ENCODE assay signal across 8 cellular contexts in the genomic region with DNA sequence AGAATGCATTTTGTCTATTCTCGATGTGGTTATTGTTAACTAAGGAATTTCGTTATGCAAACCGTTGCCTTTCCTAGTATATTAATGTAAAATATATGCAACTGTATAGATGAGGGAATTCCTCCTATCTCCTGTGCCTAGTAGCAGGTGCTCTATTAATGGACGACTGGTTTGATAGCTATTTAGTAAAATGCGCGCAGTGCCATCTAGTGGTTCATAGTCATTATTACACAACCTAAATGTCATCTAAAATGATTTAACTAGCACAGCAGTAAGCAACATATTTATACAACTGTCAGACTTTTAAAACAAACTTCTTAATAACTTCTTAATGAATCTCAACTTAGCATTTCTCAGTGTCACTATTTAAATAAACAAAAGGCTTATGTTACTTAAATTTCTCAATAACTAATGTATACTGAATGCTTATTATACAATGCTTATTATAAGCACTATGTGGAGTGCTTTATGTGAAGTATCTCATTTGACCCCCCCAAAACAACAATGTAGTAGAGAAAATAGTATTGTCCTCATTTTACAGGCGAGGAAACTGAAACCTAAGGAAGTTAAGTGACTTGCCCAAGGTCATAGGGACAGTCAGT.
DNase-seq lines count a peak whose midpoint lies in the region; ATAC-seq, FAIRE-seq and TF ChIP-seq lines count a peak whose summit lies in the region.

No MANE protein-coding gene starts in this region.

- H3K4me3 Mint-ChIP-seq in mesothelial cell of epicardium: no peak overlapping the region

- H2AK5ac ChIP-seq in H1 (ENCODE audit: low read depth, low read length): no peak overlapping the region

- peaks cover 3 to 6% of the 10 kb centered on the region in 2 experiments; a peak in 1 of 4 replicates for H3K9me3 ChIP-seq in H1 (ENCODE audit: insufficient read depth in 2 of 2, low read depth in 1 of 2, low read length in 1 of 2)
- H3K9me3 ChIP-seq in vagina: no peaks in the 10 kb centered on the region

- WGBS in H1 (ENCODE audit: extremely low coverage in 1 of 2, insufficient coverage in 1 of 2, insufficient read length in 1 of 2, insufficient replicate concordance in 2 of 2, low coverage in 1 of 2, low lambda C conversion rate in 2 of 2, missing lambda C conversion rate in 1 of 2), 2 experiments: 11% methylated on average over 7 of the region's 7 CpGs; no CpG with 5 or more reads in 1 of the 2 experiments

- CTCF ChIA-PET in H1 (lab: Charles Lee; ENCODE audit: partially characterized antibody): interaction anchor here (0.6 to 9.2 kb wide), 19 partner anchors 10 to 954 kb away, joined by 3 to 75 read pairs (median 3); no protein-coding TSS in a partner anchor

- no peak overlapping the region for H3K9ac ChIP-seq in H1 (replicated peaks in 1 of 4; ENCODE audit: extremely low read depth in 1 of 4, low read depth in 3 of 4, low read length in 3 of 4)

- no peaks in the 10 kb centered on the region for H3K27me3 Mint-ChIP-seq in mesothelial cell of epicardium (ENCODE audit: low read depth)

- DNase-seq in AG08396 (ENCODE audit: low spot score) (peak; percentile 30), GM13976 (ENCODE audit: low spot score) (peak; percentile 59), NCI-H1436 treated with DMSO at 0.1 percent for 48 hours (lab: John Stamatoyannopoulos, UW) (peak; percentile 46), SKM-1 (lab: John Stamatoyannopoulos, UW; ENCODE audit: unreplicated experiment) (peak; percentile 70), H1 (ENCODE audit: low read depth in 1 of 2, low spot score in 2 of 2) (no peak), mesothelial cell of epicardium (ENCODE audit: low spot score in 2 of 2, unreplicated experiment in 2 of 2) (peak in 1 of 2 experiments; percentile 40), vagina (ENCODE audit: extremely low spot score in 2 of 2) (no peak)

- FAIRE-seq in H1 (lab: Jason Lieb, UNC): peak; percentile 66

- H3K36me3 ChIP-seq in H1 (ENCODE audit: control insufficient read depth in 2 of 4, insufficient read depth in 4 of 4, low read length in 3 of 4): no peaks in the 10 kb centered on the region; a peak in 2 of 8 replicates
- no peaks in the 10 kb centered on the region for H3K36me3 ChIP-seq in vagina

- TF ChIP-seq POLR2A in H1 (IDR thresholded peaks at IDR 0.05; ENCODE audit: control extremely low read depth in 1 of 2, low read depth in 2 of 2, low read length in 2 of 2) (no peak), vagina (IDR thresholded peaks at IDR 0.05) (no peak)

- H4K20me1 ChIP-seq in H1 (replicated peaks in 1 of 2; ENCODE audit: control insufficient read depth in 1 of 2, insufficient read depth in 2 of 2, low read length in 2 of 2): no peaks in the 10 kb centered on the region

- H3K4me3 ChIP-seq in H1 (ENCODE audit: extremely low read depth in 1 of 4, insufficient read depth in 2 of 4, low read depth in 3 of 4, low read length in 4 of 4) (no peak overlapping the region), vagina (no peak overlapping the region)

- H2BK120ac ChIP-seq in H1 (replicated peaks; ENCODE audit: low read depth, low read length): no peak overlapping the region

- H2BK12ac ChIP-seq in H1 (ENCODE audit: low read depth, low read length): no peak overlapping the region

- H3K23me2 ChIP-seq in H1 (ENCODE audit: low read depth, low read length): no peaks in the 10 kb centered on the region

- H2BK15ac ChIP-seq in H1 (ENCODE audit: low read length): no peak overlapping the region

- H3K4me2 ChIP-seq in H1 (ENCODE audit: insufficient read depth in 1 of 2, low read depth in 2 of 2, low read length in 2 of 2): no peak overlapping the region

- no peak overlapping the region for H3K14ac ChIP-seq in H1 (ENCODE audit: insufficient read length)

- no peak overlapping the region for H3K23ac ChIP-seq in H1 (ENCODE audit: insufficient read length)

- peak; percentile 86 to 88 for TF ChIP-seq RAD21 in H1 (IDR thresholded peaks at IDR 0.05 in 1 of 2, conservative IDR thresholded peaks at IDR 0.05 in 1 of 2; ENCODE audit: low read depth in 2 of 2, low read length in 2 of 2)

- H3K36me3 Mint-ChIP-seq in mesothelial cell of epicardium: peaks cover 4% of the 10 kb centered on the region

- POLR2A ChIA-PET in H1 (lab: Charles Lee; ENCODE audit: partially characterized antibody): interaction anchor here (1.5 kb wide), 1 partner anchor 128 kb away, joined by 5 read pairs; no protein-coding TSS in a partner anchor

- no peaks in the 10 kb centered on the region for H3K79me1 ChIP-seq in H1 (ENCODE audit: low read depth, low read length)

- H3K4me1 ChIP-seq in H1 (replicated peaks in 1 of 4; ENCODE audit: control insufficient read depth in 3 of 4, insufficient read depth in 4 of 4, low read length in 3 of 4): no peaks in the 10 kb centered on the region; a peak in 1 of 7 replicates
- H3K4me1 ChIP-seq in vagina: no peaks in the 10 kb centered on the region

- H3K18ac ChIP-seq in H1 (ENCODE audit: extremely low read depth, low read length): no peak overlapping the region

- no peak overlapping the region for H3K4ac ChIP-seq in H1 (replicated peaks; ENCODE audit: insufficient read length, low read depth, low read length)

- H3K9me3 Mint-ChIP-seq in mesothelial cell of epicardium: peaks cover 8% of the 10 kb centered on the region

- ATAC-seq in HG02763 (IDR thresholded peaks at IDR 0.05; ENCODE audit: unreplicated experiment): peak; percentile 76

- peaks cover 0 to 1% (median 0%) of the 10 kb centered on the region in 4 experiments; a peak in 1 of 7 replicates for H3K27me3 ChIP-seq in H1 (replicated peaks in 1 of 4; ENCODE audit: control insufficient read depth in 3 of 4, extremely low read depth in 1 of 4, insufficient read depth in 3 of 4, low read length in 3 of 4)
- no peaks in the 10 kb centered on the region for H3K27me3 ChIP-seq in vagina

- TF ChIP-seq EP300 in H1 (IDR thresholded peaks at IDR 0.05; ENCODE audit: borderline replicate concordance in 1 of 2, low read depth in 2 of 2, low read length in 2 of 2): no peak

- no peaks in the 10 kb centered on the region for H3K79me2 ChIP-seq in H1 (ENCODE audit: control insufficient read depth in 1 of 2, insufficient read depth in 2 of 2, low read length in 2 of 2)

- no peak overlapping the region for H2AFZ ChIP-seq in H1 (ENCODE audit: low read length)

- no peak overlapping the region for H3K27ac ChIP-seq in H1 (ENCODE audit: low read depth, low read length)
- no peak overlapping the region for H3K27ac ChIP-seq in vagina

- H3K27ac Mint-ChIP-seq in mesothelial cell of epicardium: no peak overlapping the region

- in situ Hi-C loops in GM13976 (cut with MboI; ENCODE audit: low sequenced_read_pairs, unreplicated experiment): loop anchor here (25.0 kb wide), 2 partner anchors 676 to 951 kb away; no protein-coding TSS in a partner anchor

- TF ChIP-seq CTCF in GM13976 (IDR thresholded peaks at IDR 0.05; ENCODE audit: borderline replicate concordance, control extremely low read depth, extremely low read depth, insufficient read depth, missing control alignments) (peak; percentile 55), H1 (IDR thresholded peaks at IDR 0.05; ENCODE audit: control extremely low read depth in 1 of 3, insufficient read depth in 1 of 3, low read depth in 1 of 3, low read length in 3 of 3) (peak in 2 of 3 experiments; percentile 67; a peak in 3 of 4 replicates), mesothelial cell of epicardium (IDR thresholded peaks at IDR 0.05; ENCODE audit: unreplicated experiment) (peak; percentile 88), vagina (IDR thresholded peaks at IDR 0.05) (peak; percentile 33 to 75 (median 51))

- H2BK20ac ChIP-seq in H1 (ENCODE audit: low read length): no peak overlapping the region

- no peak overlapping the region for H4K5ac ChIP-seq in H1 (ENCODE audit: insufficient read length, low read depth, low read length)

- intact Hi-C loops in vagina (cut with DNase I): loop anchor here (10.0 kb wide), 1 partner anchor 113 kb away; no protein-coding TSS in a partner anchor

- H4K8ac ChIP-seq in H1 (ENCODE audit: extremely low read depth, insufficient read depth, low read length): no peak overlapping the region

- H4K91ac ChIP-seq in H1 (replicated peaks; ENCODE audit: insufficient read length, low read length): no peak overlapping the region

- H2BK5ac ChIP-seq in H1 (ENCODE audit: low read depth, low read length): no peak overlapping the region

- no peaks in the 10 kb centered on the region for H3K4me1 Mint-ChIP-seq in mesothelial cell of epicardium

- no peak overlapping the region for H3K56ac ChIP-seq in H1 (replicated peaks; ENCODE audit: insufficient read length, low read depth, low read length)

TF ChIP-seq in H1, 55 proteins besides CTCF, POLR2A, EP300 and RAD21:
- peak; percentile 54 for TF ChIP-seq CEBPB (IDR thresholded peaks at IDR 0.05; ENCODE audit: low read depth, low read length)
- no peak for TF ChIP-seq TAF1 (IDR thresholded peaks at IDR 0.05; ENCODE audit: low read depth, low read length)
- no peak for TF ChIP-seq SIN3A (conservative IDR thresholded peaks at IDR 0.05 in 1 of 2, IDR thresholded peaks at IDR 0.05 in 1 of 2; ENCODE audit: low read depth in 1 of 2, low read length in 2 of 2)
- TF ChIP-seq RNF2 (IDR thresholded peaks at IDR 0.05; ENCODE audit: borderline replicate concordance, low read depth, low read length, missing control alignments, poor library complexity, severe bottlenecking): no peak
- no peak for TF ChIP-seq BCL11A (IDR thresholded peaks at IDR 0.05; ENCODE audit: low read depth in 2 of 2, low read length in 2 of 2)
- peak; percentile 69; the same call in 1 of the 2 replicates for TF ChIP-seq YY1 (IDR thresholded peaks at IDR 0.05; ENCODE audit: low read depth, low read length)
TF ChIP-seq in H1: peak in this region for 2.

Comparison
In these comparisons a context has a peak if more than half of its experiments do, and no peak if none do; other contexts are left out.
1. DNase-seq: peak in AG08396 (single experiment), GM13976 (single experiment), NCI-H1436 treated with DMSO at 0.1 percent for 48 hours (single experiment) and SKM-1 (single experiment); none in H1 (0 of 2) and vagina (0 of 2).
2. Peak in every context shown above with its lines, with median percentiles within 50 percentile points of each other: CTCF ChIP-seq.